ENCODE assay signal across 14 cellular contexts in genomic region chr11:86719781-86720463, GRCh38. TPM values are rescaled to one million over a fixed set of nuclear protein-coding genes. Genes with fewer than 3 reads are reported as not detected.
DNase-seq lines count a peak whose midpoint lies in the region; ATAC-seq and TF ChIP-seq lines count a peak whose summit lies in the region.
"Had no signal": no experiment of that assay in that cellular context is flagged by ENCODE, and none has a peak within 500 bp of the region (broad histone marks: within the 10 kb centered on the region; RNA-seq: fewer than 3 reads in every experiment).

No MANE protein-coding gene starts in this region.

- peaks cover 28% of the 10 kb centered on the region for H3K9me3 Mint-ChIP-seq in neural progenitor cell

- no peak for TF ChIP-seq CTCF in body of pancreas (IDR thresholded peaks at IDR 0.05)
- no peak for TF ChIP-seq CTCF in neural progenitor cell (IDR thresholded peaks at IDR 0.05)

- peak overlapping the region; percentile 2 for H3K27ac ChIP-seq in mesendoderm (ENCODE audit: low read depth, low read length)
- no peak overlapping the region for H3K27ac ChIP-seq in body of pancreas
- no peak overlapping the region for H3K27ac ChIP-seq in neural progenitor cell
- H3K27ac ChIP-seq: neutrophil had no signal

- peaks cover 13% of the 10 kb centered on the region for H3K27me3 Mint-ChIP-seq in neural progenitor cell (ENCODE audit: insufficient read depth, low read depth)

- no peak overlapping the region for H4K5ac ChIP-seq in mesendoderm (ENCODE audit: low read length)

- H4K20me1 ChIP-seq in neural progenitor cell (ENCODE audit: low read depth): no peaks in the 10 kb centered on the region

- no peak for TF ChIP-seq POLR2A in body of pancreas (IDR thresholded peaks at IDR 0.05)

- H4K8ac ChIP-seq in mesendoderm (ENCODE audit: low read depth, low read length): no peak overlapping the region

- peak overlapping the region; percentile 45 for H2BK5ac ChIP-seq in mesendoderm (ENCODE audit: low read length)

- intact Hi-C loops in body of pancreas (cut with DNase I): no loop called here

- H3K79me2 ChIP-seq in mesendoderm (ENCODE audit: control insufficient read depth, insufficient read depth, low read length) (no peaks in the 10 kb centered on the region), neural progenitor cell (ENCODE audit: low read depth) (no peaks in the 10 kb centered on the region)

- no peak overlapping the region for H3K27ac Mint-ChIP-seq in neural progenitor cell
- H3K27ac Mint-ChIP-seq: stimulated activated naive CD8-positive, alpha-beta T cell treated with anti-CD3 and anti-CD28 coated beads, Interleukin-15, amount 100 ng/mL, for 72 hours had no signal

- no peaks in the 10 kb centered on the region for H3F3A ChIP-seq in neural progenitor cell (ENCODE audit: low read depth)

- peaks cover 6% of the 10 kb centered on the region for H3K4me1 Mint-ChIP-seq in neural progenitor cell
- H3K4me1 Mint-ChIP-seq: stimulated activated naive CD8-positive, alpha-beta T cell treated with anti-CD3 and anti-CD28 coated beads, Interleukin-15, amount 100 ng/mL, for 72 hours had no signal

- no peak overlapping the region for H3K4ac ChIP-seq in mesendoderm (ENCODE audit: low read depth, low read length)

- no peaks in the 10 kb centered on the region for H3K36me3 Mint-ChIP-seq in neural progenitor cell

- peak overlapping the region; percentile 19 for H3K18ac ChIP-seq in mesendoderm (ENCODE audit: low read length)

- H3K9me3 ChIP-seq in body of pancreas: no peaks in the 10 kb centered on the region
- H3K9me3 ChIP-seq in neural progenitor cell (ENCODE audit: low read depth): peaks cover 15% of the 10 kb centered on the region
- H3K9me3 ChIP-seq: neutrophil had no signal

- H2BK120ac ChIP-seq in mesendoderm (ENCODE audit: low read depth, low read length): no peak overlapping the region

- H3K23ac ChIP-seq in mesendoderm (ENCODE audit: low read length): no peak overlapping the region

- peaks cover 4% of the 10 kb centered on the region for H3K4me1 ChIP-seq in mesendoderm (ENCODE audit: control insufficient read depth, low read depth, low read length)
- H3K4me1 ChIP-seq in body of pancreas: peaks cover 11% of the 10 kb centered on the region
- H3K4me1 ChIP-seq in neural progenitor cell: peaks cover 4% of the 10 kb centered on the region

- H3K27me3 ChIP-seq in mesendoderm (ENCODE audit: insufficient read depth, low read length, poor library complexity) (no peaks in the 10 kb centered on the region), body of pancreas (no peaks in the 10 kb centered on the region), neural progenitor cell (no peaks in the 10 kb centered on the region)
- H3K27me3 ChIP-seq: neutrophil had no signal

- WGBS in mesendoderm (ENCODE audit: extremely low coverage, insufficient coverage, low lambda C conversion rate): no CpG with 5 or more reads among the region's 1 CpG
- WGBS in body of pancreas, 2 donors: 17 to 30% methylated on average over 1 of the region's 1 CpG

- no peaks in the 10 kb centered on the region for H3K36me3 ChIP-seq in mesendoderm (ENCODE audit: control insufficient read depth, insufficient read depth, low read length)
- H3K36me3 ChIP-seq in body of pancreas (replicated peaks in 1 of 2; ENCODE audit: insufficient read depth in 1 of 2, low read depth in 2 of 2): no peaks in the 10 kb centered on the region
- H3K36me3 ChIP-seq in neural progenitor cell: peaks cover 4% of the 10 kb centered on the region
- H3K36me3 ChIP-seq: neutrophil had no signal

- H3K4me3 Mint-ChIP-seq in neural progenitor cell: no peak overlapping the region
- H3K4me3 Mint-ChIP-seq: stimulated activated naive CD8-positive, alpha-beta T cell treated with anti-CD3 and anti-CD28 coated beads, Interleukin-15, amount 100 ng/mL, for 72 hours had no signal

- H3K4me3 ChIP-seq in mesendoderm (ENCODE audit: low read length) (no peak overlapping the region), body of pancreas (no peak overlapping the region), neural progenitor cell (no peak overlapping the region)

- no peak overlapping the region for H3K56ac ChIP-seq in mesendoderm (ENCODE audit: low read length)

- H3K9ac ChIP-seq in mesendoderm (ENCODE audit: low read length) (no peak overlapping the region), neural progenitor cell (no peak overlapping the region)

- ATAC-seq in body of pancreas (no peak), GM21576 (IDR thresholded peaks at IDR 0.05; ENCODE audit: unreplicated experiment) (no peak)
- ATAC-seq: stimulated activated naive CD8-positive, alpha-beta T cell treated with anti-CD3 and anti-CD28 coated beads, Interleukin-15, amount 100 ng/mL, for 72 hours had no signal

- H3K4me2 ChIP-seq in mesendoderm (ENCODE audit: low read length) (no peak overlapping the region), neural progenitor cell (no peak overlapping the region)

- in situ Hi-C loops in Caki2 (cut with HindIII; ENCODE audit: low pct_unique_long_range_greater_than_20kb, low sequenced_read_pairs): no loop called here

- H3K79me1 ChIP-seq in mesendoderm (ENCODE audit: low read length): no peaks in the 10 kb centered on the region

- no peak overlapping the region for H2AK5ac ChIP-seq in mesendoderm (ENCODE audit: low read length)

- H2BK15ac ChIP-seq in mesendoderm (replicated peaks; ENCODE audit: low read depth): no peak overlapping the region

- DNase-seq in Caki2 (ENCODE audit: low read depth): peak; percentile 71
- DNase-seq in NCI-H226: peak; percentile 96
- DNase-seq in dedifferentiated amniotic fluid mesenchymal stem cell (ENCODE audit: extremely low spot score): peak; percentile 32
- DNase-seq in mesendoderm: peak; percentile 91
- no peak for DNase-seq in body of pancreas
- DNase-seq in NCI-H2107 treated with DMSO at 0.1 percent for 48 hours (lab: John Stamatoyannopoulos, UW; ENCODE audit: unreplicated experiment): no peak
- DNase-seq in neural progenitor cell (ENCODE audit: low spot score): no peak
- DNase-seq: activated CD4-positive, alpha-beta T cell treated with anti-CD3 and anti-CD28 coated beads for 1 hour; NCI-H2107; SHP77 treated with DMSO at 0.1 percent for 48 hours; stimulated activated CD4-positive, alpha-beta T cell treated with anti-CD3 and anti-CD28 coated beads, Interleukin-2, amount 100 ng/mL, for 24 hours; stimulated activated naive CD8-positive, alpha-beta T cell treated with anti-CD3 and anti-CD28 coated beads, Interleukin-15, amount 100 ng/mL, for 72 hours had no signal

- H2AFZ ChIP-seq in neural progenitor cell (replicated peaks): no peak overlapping the region

RNA-seq across cellular contexts. Expression of gene ME3, which starts 47.5 kb away (rescaled TPM):
- total RNA-seq in Caki2 (2014; rRNA removed; shearing (Covaris generic); ENCODE audit: low replicate concordance): 6.5 and 8.9 TPM in 2 replicates
- 1.3 TPM for polyA plus RNA-seq in mesendoderm (2013, experiment 1 of 2)
- 1.2 TPM for polyA plus RNA-seq in mesendoderm (2013, experiment 2 of 2)
- total RNA-seq in body of pancreas (10 to 100 TPM; 20.8 to 54.7 TPM), neural progenitor cell (ENCODE audit: low replicate concordance) (49.6 and 111 TPM in 2 replicates)

Comparison
In these comparisons a context has a peak if more than half of its experiments do, and no peak if none do; other contexts are left out.
1. DNase-seq: peak in Caki2 (single experiment), NCI-H226 (single experiment), dedifferentiated amniotic fluid mesenchymal stem cell (single experiment) and mesendoderm (single experiment); none in body of pancreas (0 of 4), NCI-H2107 treated with DMSO at 0.1 percent for 48 hours (single experiment) and neural progenitor cell (single experiment).